ENCODE assay signal across 1 cellular context in the genomic region with DNA sequence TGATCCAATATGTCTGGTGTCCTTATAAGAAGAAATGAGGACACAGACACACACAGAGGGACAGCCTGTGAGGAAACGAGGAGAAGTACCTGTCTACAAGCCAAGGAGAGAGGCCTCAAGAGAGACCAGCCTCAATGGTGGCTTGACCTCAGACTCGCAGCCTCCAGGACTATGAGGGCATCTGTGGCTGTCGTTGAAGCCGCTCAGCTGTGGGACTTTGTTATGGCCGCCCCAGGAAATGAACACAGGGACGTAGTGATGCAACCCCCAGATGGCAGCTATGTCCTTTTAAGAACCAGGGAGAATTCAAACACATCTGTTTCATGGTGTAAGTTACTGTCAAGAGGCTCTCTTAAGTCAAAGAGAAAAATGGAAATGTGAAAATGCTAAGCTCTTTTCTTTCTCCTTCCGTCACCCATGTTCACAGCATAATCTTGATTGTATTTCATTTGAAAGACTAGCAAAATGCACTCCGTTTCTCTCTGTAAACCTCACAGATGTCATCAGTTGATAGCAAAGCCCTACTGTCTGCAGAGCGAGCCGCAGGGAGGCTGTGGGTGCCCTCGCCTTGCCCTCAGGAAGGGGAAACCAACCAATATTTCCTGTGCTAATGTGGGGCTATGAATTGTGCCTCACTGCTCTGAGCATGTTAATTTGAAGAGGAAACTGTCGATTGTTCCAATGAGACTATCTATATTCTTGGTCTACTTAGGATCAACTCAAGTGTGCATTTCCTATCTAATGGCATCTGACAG.
TF ChIP-seq lines count a peak whose summit lies in the region.

No MANE protein-coding gene starts in this region.

TF ChIP-seq in SK-N-SH, 30 proteins besides CTCF, POLR2A, EP300 and RAD21 (continued from another document):
- TF ChIP-seq, protein P1, sequence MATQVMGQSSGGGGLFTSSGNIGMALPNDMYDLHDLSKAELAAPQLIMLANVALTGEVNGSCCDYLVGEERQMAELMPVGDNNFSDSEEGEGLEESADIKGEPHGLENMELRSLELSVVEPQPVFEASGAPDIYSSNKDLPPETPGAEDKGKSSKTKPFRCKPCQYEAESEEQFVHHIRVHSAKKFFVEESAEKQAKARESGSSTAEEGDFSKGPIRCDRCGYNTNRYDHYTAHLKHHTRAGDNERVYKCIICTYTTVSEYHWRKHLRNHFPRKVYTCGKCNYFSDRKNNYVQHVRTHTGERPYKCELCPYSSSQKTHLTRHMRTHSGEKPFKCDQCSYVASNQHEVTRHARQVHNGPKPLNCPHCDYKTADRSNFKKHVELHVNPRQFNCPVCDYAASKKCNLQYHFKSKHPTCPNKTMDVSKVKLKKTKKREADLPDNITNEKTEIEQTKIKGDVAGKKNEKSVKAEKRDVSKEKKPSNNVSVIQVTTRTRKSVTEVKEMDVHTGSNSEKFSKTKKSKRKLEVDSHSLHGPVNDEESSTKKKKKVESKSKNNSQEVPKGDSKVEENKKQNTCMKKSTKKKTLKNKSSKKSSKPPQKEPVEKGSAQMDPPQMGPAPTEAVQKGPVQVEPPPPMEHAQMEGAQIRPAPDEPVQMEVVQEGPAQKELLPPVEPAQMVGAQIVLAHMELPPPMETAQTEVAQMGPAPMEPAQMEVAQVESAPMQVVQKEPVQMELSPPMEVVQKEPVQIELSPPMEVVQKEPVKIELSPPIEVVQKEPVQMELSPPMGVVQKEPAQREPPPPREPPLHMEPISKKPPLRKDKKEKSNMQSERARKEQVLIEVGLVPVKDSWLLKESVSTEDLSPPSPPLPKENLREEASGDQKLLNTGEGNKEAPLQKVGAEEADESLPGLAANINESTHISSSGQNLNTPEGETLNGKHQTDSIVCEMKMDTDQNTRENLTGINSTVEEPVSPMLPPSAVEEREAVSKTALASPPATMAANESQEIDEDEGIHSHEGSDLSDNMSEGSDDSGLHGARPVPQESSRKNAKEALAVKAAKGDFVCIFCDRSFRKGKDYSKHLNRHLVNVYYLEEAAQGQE (IDR thresholded peaks at IDR 0.05; ENCODE audit: low read depth, low read length): no peak
- TF ChIP-seq NRF1 (IDR thresholded peaks at IDR 0.05; ENCODE audit: low read depth, low read length) (no peak), TAF1 (IDR thresholded peaks at IDR 0.05; ENCODE audit: borderline replicate concordance, low read depth, low read length) (no peak), GABPA (IDR thresholded peaks at IDR 0.05; ENCODE audit: low read depth) (no peak), EZH2phosphoT487 (IDR thresholded peaks at IDR 0.05; ENCODE audit: borderline replicate concordance, low read depth) (no peak), JUND (IDR thresholded peaks at IDR 0.05) (no peak), MXI1 (IDR thresholded peaks at IDR 0.05; ENCODE audit: low read depth, low read length) (no peak), SMC3 (IDR thresholded peaks at IDR 0.05; ENCODE audit: low read depth, low read length) (no peak), RXRA (IDR thresholded peaks at IDR 0.05; ENCODE audit: borderline replicate concordance, low read depth) (no peak), TEAD4 (IDR thresholded peaks at IDR 0.05; ENCODE audit: borderline replicate concordance, insufficient read depth) (no peak)
